In genomic region chr15:93089855-93090305, GRCh38 we compare ENCODE assay signal across 11 cellular contexts. TPM values are rescaled to one million over a fixed set of nuclear protein-coding genes. Genes with fewer than 3 reads are reported as not detected.
A peak's percentile ranks its signal among the peaks of the same experiment; 100 is the strongest.
DNase-seq lines count a peak whose midpoint lies in the region; ATAC-seq and TF ChIP-seq lines count a peak whose summit lies in the region.
"Had no signal": no experiment of that assay in that cellular context is flagged by ENCODE, and none has a peak within 500 bp of the region (broad histone marks: within the 10 kb centered on the region; RNA-seq: fewer than 3 reads in every experiment).

No MANE protein-coding gene starts in this region.

- H2AK5ac ChIP-seq in mesendoderm (ENCODE audit: low read length), result no peak overlapping the region

- peaks cover 30% of the 10 kb centered on the region for H3K4me1 Mint-ChIP-seq in chondrocyte (ENCODE audit: low read depth)

- H3K79me2 ChIP-seq in SK-N-SH (ENCODE audit: insufficient read depth) (no peaks in the 10 kb centered on the region), mesendoderm (ENCODE audit: control insufficient read depth, insufficient read depth, low read length) (no peaks in the 10 kb centered on the region)

- TF ChIP-seq RAD21 in SK-N-SH (IDR thresholded peaks at IDR 0.05; ENCODE audit: low read length), result no peak

- no peak overlapping the region for H4K8ac ChIP-seq in mesendoderm (ENCODE audit: low read depth, low read length)

- no peak overlapping the region for H2BK5ac ChIP-seq in mesendoderm (ENCODE audit: low read length)

- H3K9me3 ChIP-seq in SK-N-SH (no peaks in the 10 kb centered on the region), stomach smooth muscle (ENCODE audit: control insufficient read depth in 2 of 2, low read length in 2 of 2) (no peaks in the 10 kb centered on the region)
- H3K9me3 ChIP-seq: neutrophil had no signal

- H3K9ac ChIP-seq in SK-N-SH (no peak overlapping the region), mesendoderm (ENCODE audit: low read length) (no peak overlapping the region), stomach smooth muscle (ENCODE audit: low read length in 2 of 2) (peak overlapping the region; percentile 48 to 50)

- H3K79me1 ChIP-seq in mesendoderm (ENCODE audit: low read length), result no peaks in the 10 kb centered on the region

- no peak for ATAC-seq in SK-N-SH treated with all-trans-retinoic acid at 6 μM for 48 hours

- no peak overlapping the region for H2BK120ac ChIP-seq in mesendoderm (ENCODE audit: low read depth, low read length)

- H3K27me3 ChIP-seq in SK-N-SH (ENCODE audit: insufficient read depth) (peaks cover 45% of the 10 kb centered on the region; the same call in 1 of the 2 replicates), mesendoderm (ENCODE audit: insufficient read depth, low read length, poor library complexity) (peaks cover 14% of the 10 kb centered on the region), stomach smooth muscle (ENCODE audit: control insufficient read depth in 1 of 2, insufficient read depth in 2 of 2, low read length in 2 of 2) (no peaks in the 10 kb centered on the region)

- no peaks in the 10 kb centered on the region for H3K9me3 Mint-ChIP-seq in chondrocyte (ENCODE audit: low read depth)

- H3K36me3 ChIP-seq in SK-N-SH (replicated peaks in 1 of 2; ENCODE audit: control insufficient read depth in 1 of 2, insufficient read depth in 2 of 2, low read length in 1 of 2) (no peaks in the 10 kb centered on the region), mesendoderm (ENCODE audit: control insufficient read depth, insufficient read depth, low read length) (no peaks in the 10 kb centered on the region), stomach smooth muscle (ENCODE audit: control insufficient read depth in 2 of 2, insufficient read depth in 2 of 2, low read length in 2 of 2) (no peaks in the 10 kb centered on the region)
- H3K36me3 ChIP-seq: neutrophil had no signal

- no peak overlapping the region for H3K4me3 ChIP-seq in SK-N-SH (ENCODE audit: low read depth in 2 of 2, low read length in 1 of 2)
- no peak overlapping the region for H3K4me3 ChIP-seq in mesendoderm (ENCODE audit: low read length)
- peak overlapping the region; percentile 65 to 78 for H3K4me3 ChIP-seq in stomach smooth muscle (ENCODE audit: low read length in 2 of 2)

- TF ChIP-seq CTCF in SK-N-SH (IDR thresholded peaks at IDR 0.05), result no peak
- no peak for TF ChIP-seq CTCF in chondrocyte (IDR thresholded peaks at IDR 0.05)

- no peaks in the 10 kb centered on the region for H4K20me1 ChIP-seq in SK-N-SH (ENCODE audit: insufficient read depth)

- no peak for TF ChIP-seq EP300 in SK-N-SH (IDR thresholded peaks at IDR 0.05; ENCODE audit: borderline replicate concordance in 1 of 2, low read depth in 1 of 2, low read length in 1 of 2)

- H2BK15ac ChIP-seq in mesendoderm (replicated peaks; ENCODE audit: low read depth), result no peak overlapping the region

- no peak overlapping the region for H4K5ac ChIP-seq in mesendoderm (ENCODE audit: low read length)

- H3K9me2 ChIP-seq in SK-N-SH, result no peaks in the 10 kb centered on the region

- DNase-seq in SK-N-SH, result no peak
- DNase-seq in chondrocyte (ENCODE audit: low spot score), result no peak
- no peak for DNase-seq in mesendoderm
- no peak for DNase-seq in HT-29 (ENCODE audit: low spot score)
- DNase-seq in D341Med (ENCODE audit: low spot score), result no peak
- DNase-seq in OCI-M1 (lab: John Stamatoyannopoulos, UW), result no peak
- DNase-seq: ACHN had no signal

- H3K27me3 Mint-ChIP-seq in chondrocyte (ENCODE audit: low read depth), result peaks cover 16% of the 10 kb centered on the region

- no peak overlapping the region for H3K23ac ChIP-seq in mesendoderm (ENCODE audit: low read length)

- no peak overlapping the region for H2AFZ ChIP-seq in SK-N-SH (ENCODE audit: low read depth)

- no peak overlapping the region for H3K27ac Mint-ChIP-seq in chondrocyte (ENCODE audit: unreplicated experiment)

- CTCF ChIA-PET in SK-N-SH (lab: Yijun Ruan, JAX), result interaction anchor here (1.0 to 2.2 kb wide), 4 partner anchors 13 to 1030 kb away, joined by 3 to 12 read pairs (median 4); no protein-coding TSS in a partner anchor

- peaks cover under 1% of the 10 kb centered on the region for H3K36me3 Mint-ChIP-seq in chondrocyte (ENCODE audit: low read depth)

- H3K4me2 ChIP-seq in SK-N-SH, result 0 out of 2 replicates have a peak overlapping the region, but pooled peaks have one; percentile 28
- H3K4me2 ChIP-seq in mesendoderm (ENCODE audit: low read length), result peak overlapping the region; percentile 59

- H3K27ac ChIP-seq in SK-N-SH (ENCODE audit: low read depth in 2 of 2, low read length in 1 of 2) (no peak overlapping the region), mesendoderm (ENCODE audit: low read depth, low read length) (no peak overlapping the region), stomach smooth muscle (ENCODE audit: low read length) (peak overlapping the region; percentile 75)
- H3K27ac ChIP-seq: neutrophil, VCaP had no signal

- H3K56ac ChIP-seq in mesendoderm (ENCODE audit: low read length), result no peak overlapping the region

- WGBS in SK-N-SH (ENCODE audit: low lambda C conversion rate), result 44% methylated on average over 15 of the region's 20 CpGs
- no CpG with 5 or more reads among the region's 20 CpGs for WGBS in mesendoderm (ENCODE audit: extremely low coverage, insufficient coverage, low lambda C conversion rate)

- no peak overlapping the region for H3K18ac ChIP-seq in mesendoderm (ENCODE audit: low read length)

- no peak overlapping the region for H3K4ac ChIP-seq in mesendoderm (ENCODE audit: low read depth, low read length)

- peak overlapping the region; percentile 70 for H3K4me3 Mint-ChIP-seq in chondrocyte (ENCODE audit: unreplicated experiment)

- POLR2A ChIA-PET in SK-N-SH (lab: Yijun Ruan, JAX), result interaction anchor here (0.6 kb wide), 1 partner anchor 631 kb away, joined by 3 read pairs; no protein-coding TSS in a partner anchor

- H3K4me1 ChIP-seq in SK-N-SH (ENCODE audit: control insufficient read depth in 1 of 2, insufficient read depth in 2 of 2, low read depth in 1 of 2, low read length in 1 of 2) (peaks cover 0 to 8% of the 10 kb centered on the region in 2 experiments; a peak in 1 of 4 replicates), mesendoderm (ENCODE audit: control insufficient read depth, low read depth, low read length) (no peaks in the 10 kb centered on the region), stomach smooth muscle (ENCODE audit: control insufficient read depth, insufficient read depth, low read length) (peaks cover 27% of the 10 kb centered on the region)

- no peaks in the 10 kb centered on the region for H3F3A ChIP-seq in SK-N-SH (replicated peaks; ENCODE audit: insufficient read depth)

TF ChIP-seq in SK-N-SH, 30 proteins besides CTCF, POLR2A, EP300 and RAD21 (continues in another document):
- TF ChIP-seq RXRA (IDR thresholded peaks at IDR 0.05; ENCODE audit: borderline replicate concordance, low read depth) (no peak), MEF2A (IDR thresholded peaks at IDR 0.05; ENCODE audit: borderline replicate concordance, low read depth) (no peak), FOXJ3 (CRISPR knock-in tag; IDR thresholded peaks at IDR 0.05) (no peak), GATA2 (CRISPR knock-in tag; IDR thresholded peaks at IDR 0.05) (no peak), TAF1 (IDR thresholded peaks at IDR 0.05; ENCODE audit: borderline replicate concordance, low read depth, low read length) (no peak), SMC3 (IDR thresholded peaks at IDR 0.05; ENCODE audit: low read depth, low read length) (no peak), ELF1 (IDR thresholded peaks at IDR 0.05) (no peak), USF1 (IDR thresholded peaks at IDR 0.05; ENCODE audit: borderline replicate concordance, low read depth) (no peak)

TF ChIP-seq in SK-N-SH treated with all-trans-retinoic acid at 6 μM for 48 hours, 23 proteins besides CTCF, POLR2A, EP300 and RAD21 (continues in another document):
- TF ChIP-seq ARNTL (CRISPR knock-in tag; IDR thresholded peaks at IDR 0.05; ENCODE audit: borderline replicate concordance, low read depth) (no peak), ZNF565 (CRISPR knock-in tag; conservative IDR thresholded peaks at IDR 0.05; ENCODE audit: low read depth) (no peak), ZNF70 (CRISPR knock-in tag; IDR thresholded peaks at IDR 0.05) (no peak), OSR1 (CRISPR knock-in tag; IDR thresholded peaks at IDR 0.05) (no peak), POU6F1 (CRISPR knock-in tag; IDR thresholded peaks at IDR 0.05; ENCODE audit: borderline replicate concordance, low read depth) (no peak), CSDC2 (CRISPR knock-in tag; IDR thresholded peaks at IDR 0.05) (no peak), ZC3H10 (CRISPR knock-in tag; IDR thresholded peaks at IDR 0.05) (no peak), BACH2 (CRISPR knock-in tag; IDR thresholded peaks at IDR 0.05; ENCODE audit: borderline replicate concordance) (no peak)

RNA-seq across cellular contexts. Expression of gene RGMA, which starts 0.9 kb away (rescaled TPM):
- 0.76 and 1.5 TPM in 2 replicates for polyA plus RNA-seq in SK-N-SH (2012; rRNA removed)
- polyA plus RNA-seq in SK-N-SH (2012; cell fraction: cytosol; rRNA removed), result 0.76 and 1.3 TPM in 2 replicates
- polyA plus RNA-seq in SK-N-SH (2012; cell fraction: nucleus; rRNA removed), result 1.2 and 1.3 TPM in 2 replicates
- 13.0 to 26.2 TPM (median 15.6 TPM) in 3 replicates for total RNA-seq in chondrocyte
- 8.8 TPM for polyA plus RNA-seq in mesendoderm (2013, experiment 1 of 2)
- polyA plus RNA-seq in mesendoderm (2013, experiment 2 of 2), result 9.4 TPM
- total RNA-seq in HT-29 (2014; rRNA removed; shearing (Covaris generic)), result not detected in 2 replicates

Comparison
In these comparisons a context has a peak if more than half of its experiments do, and no peak if none do; other contexts are left out.
1. H3K4me3 ChIP-seq: peak in stomach smooth muscle (2 of 2); none in SK-N-SH (0 of 2) and mesendoderm (single experiment).
2. H3K9ac ChIP-seq: peak in stomach smooth muscle (2 of 2); none in SK-N-SH (single experiment) and mesendoderm (single experiment).
3. RNA of gene RGMA, which starts 0.9 kb away (total RNA-seq): 13.0 to 26.2 TPM in chondrocyte; not detected in HT-29; every median in the first group is over 10 times any median in the second.